ENCODE assay signal across 17 cellular contexts in the genomic region with DNA sequence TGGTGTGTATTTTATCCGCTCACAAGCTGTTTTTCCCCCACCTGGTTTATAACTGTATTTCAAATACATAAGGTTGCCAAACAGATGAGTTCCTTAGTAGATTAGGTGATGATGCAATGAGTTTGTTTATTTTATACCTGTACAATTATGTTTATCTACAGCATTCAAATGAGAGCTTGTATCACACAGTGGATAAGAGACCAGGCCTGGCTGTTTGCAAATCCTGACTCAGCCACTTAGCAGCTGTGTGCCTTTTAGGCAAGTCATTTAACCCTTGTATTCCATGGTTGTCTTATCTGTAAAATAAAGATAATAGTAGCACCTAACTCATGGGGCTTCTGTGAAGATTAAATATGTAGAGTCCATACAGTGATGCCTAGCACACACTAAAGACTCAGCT.
"Had no signal": no experiment of that assay in that cellular context is flagged by ENCODE, and none has a peak within 500 bp of the region (broad histone marks: within the 10 kb centered on the region; RNA-seq: fewer than 3 reads in every experiment).

No MANE protein-coding gene starts in this region.

- ATAC-seq: esophagus mucosa; stimulated activated effector memory CD8-positive, alpha-beta T cell treated with anti-CD3 and anti-CD28 coated beads, Interleukin-12 subunit alpha, Interleukin-12 subunit beta, amount 100 ng/mL, for 72 hours had no signal

- H3K4me1 Mint-ChIP-seq: activated naive CD8-positive, alpha-beta T cell treated with anti-CD3 and anti-CD28 coated beads for 36 hours; mesothelial cell of epicardium; neural crest cell; stimulated activated effector memory CD8-positive, alpha-beta T cell treated with anti-CD3 and anti-CD28 coated beads, Interleukin-12 subunit alpha, Interleukin-12 subunit beta, amount 100 ng/mL, for 72 hours had no signal

- H3K9me3 ChIP-seq: breast epithelium, ovary, sigmoid colon, tibial nerve, vagina had no signal

- H3K36me3 ChIP-seq: breast epithelium, ovary, sigmoid colon, tibial nerve, vagina had no signal

- DNase-seq: activated CD4-positive, alpha-beta T cell treated with anti-CD3 and anti-CD28 coated beads, Interleukin-2, amount 50 U/mL, for 1 hour; activated naive CD8-positive, alpha-beta T cell treated with anti-CD3 and anti-CD28 coated beads for 36 hours; anterior cingulate cortex; kidney glomerular epithelial cell; ovary; sigmoid colon; stimulated activated CD4-positive, alpha-beta T cell treated with anti-CD3 and anti-CD28 coated beads, Interleukin-12 subunit alpha, Interleukin-12 subunit beta, amount 100 ng/mL, for 4 hours; stimulated activated CD4-positive, alpha-beta T cell treated with anti-CD3 and anti-CD28 coated beads, Interleukin-2, amount 100 ng/mL, for 24 hours; substantia nigra had no signal

- H3K9me3 Mint-ChIP-seq: activated naive CD8-positive, alpha-beta T cell treated with anti-CD3 and anti-CD28 coated beads for 36 hours; activated T-helper 1 cell treated with anti-CD3 and anti-CD28 coated beads, Interleukin-12 subunit alpha, Interleukin-12 subunit beta, Interleukin-2, Interleukin-4 antibody, amounts not matched to agents 30 ng/mL and 10 ng/mL and 1 ng/mL, durations not matched to agents 14 hours and 24 hours and 36 hours; stimulated activated effector memory CD8-positive, alpha-beta T cell treated with anti-CD3 and anti-CD28 coated beads, Interleukin-12 subunit alpha, Interleukin-12 subunit beta, amount 100 ng/mL, for 72 hours had no signal

- H3K4me1 ChIP-seq: breast epithelium, sigmoid colon, tibial nerve, vagina had no signal

- H3K27me3 ChIP-seq: breast epithelium, ovary, sigmoid colon, tibial nerve, vagina had no signal

- H3K27ac ChIP-seq: breast epithelium, ovary, sigmoid colon, tibial nerve, vagina had no signal

- H3K4me3 ChIP-seq: breast epithelium, ovary, sigmoid colon, tibial nerve, vagina had no signal

- H3K27ac Mint-ChIP-seq: activated naive CD8-positive, alpha-beta T cell treated with anti-CD3 and anti-CD28 coated beads for 36 hours; activated T-helper 1 cell treated with anti-CD3 and anti-CD28 coated beads, Interleukin-12 subunit alpha, Interleukin-12 subunit beta, Interleukin-2, Interleukin-4 antibody, amounts not matched to agents 30 ng/mL and 10 ng/mL and 1 ng/mL, durations not matched to agents 14 hours and 24 hours and 36 hours; mesothelial cell of epicardium; stimulated activated effector memory CD8-positive, alpha-beta T cell treated with anti-CD3 and anti-CD28 coated beads, Interleukin-12 subunit alpha, Interleukin-12 subunit beta, amount 100 ng/mL, for 72 hours had no signal

- H3K36me3 Mint-ChIP-seq: activated naive CD8-positive, alpha-beta T cell treated with anti-CD3 and anti-CD28 coated beads for 36 hours; mesothelial cell of epicardium; stimulated activated effector memory CD8-positive, alpha-beta T cell treated with anti-CD3 and anti-CD28 coated beads, Interleukin-12 subunit alpha, Interleukin-12 subunit beta, amount 100 ng/mL, for 72 hours had no signal

- H3K4me3 Mint-ChIP-seq: activated naive CD8-positive, alpha-beta T cell treated with anti-CD3 and anti-CD28 coated beads for 36 hours; activated T-helper 1 cell treated with anti-CD3 and anti-CD28 coated beads, Interleukin-12 subunit alpha, Interleukin-12 subunit beta, Interleukin-2, Interleukin-4 antibody, amounts not matched to agents 30 ng/mL and 10 ng/mL and 1 ng/mL, durations not matched to agents 14 hours and 24 hours and 36 hours; mesothelial cell of epicardium; neural crest cell; stimulated activated effector memory CD8-positive, alpha-beta T cell treated with anti-CD3 and anti-CD28 coated beads, Interleukin-12 subunit alpha, Interleukin-12 subunit beta, amount 100 ng/mL, for 72 hours had no signal
